In the genomic region with DNA sequence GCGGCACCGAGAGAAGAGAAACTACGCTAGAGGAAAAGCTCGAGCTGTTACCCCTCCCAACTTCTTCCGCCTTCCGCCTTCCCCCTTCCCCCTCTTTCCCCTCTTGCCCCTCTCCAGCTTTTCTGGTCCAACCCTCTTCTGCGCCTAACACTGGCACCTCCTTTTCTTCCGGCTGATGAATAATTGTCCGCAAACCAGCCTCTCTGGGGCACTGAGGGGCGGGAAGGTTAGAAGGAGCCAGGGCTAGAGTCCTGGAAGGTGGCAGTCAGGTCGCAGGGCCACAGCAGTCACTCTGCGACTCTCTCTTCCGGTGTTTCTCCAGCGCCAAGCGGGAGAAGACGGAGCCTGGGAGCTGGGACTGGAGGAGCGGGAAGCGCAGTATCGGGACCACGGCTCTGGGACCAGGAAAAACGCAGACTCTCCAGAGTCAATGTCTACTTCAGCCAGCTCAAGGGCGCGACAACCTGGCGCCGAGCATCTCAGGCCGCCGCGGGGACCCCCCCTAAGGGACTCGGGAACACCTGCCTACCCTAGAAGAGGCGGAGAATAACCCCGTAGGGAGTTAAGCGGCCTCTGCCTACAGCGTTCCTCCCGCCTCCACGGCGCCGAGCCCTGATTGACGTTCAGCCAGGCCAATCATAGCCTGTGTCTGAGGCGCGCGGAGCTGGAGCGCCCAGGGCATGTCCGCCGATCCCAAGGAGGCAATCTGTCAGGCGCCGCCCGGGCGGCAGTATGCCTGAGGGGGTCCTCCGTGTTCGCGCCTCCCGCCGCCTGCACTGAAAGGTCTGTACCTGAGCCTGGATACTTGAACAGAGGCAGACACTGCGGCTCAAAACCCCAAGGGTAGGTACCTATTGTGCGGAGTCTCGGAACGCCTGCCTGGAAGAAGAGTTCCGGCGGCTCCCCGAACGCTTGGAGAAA, we compare ENCODE assay signal across 1 cellular context.
TF ChIP-seq lines count a peak whose summit lies in the region.

No MANE protein-coding gene starts in this region.

TF ChIP-seq in WTC11, 78 proteins besides CTCF, POLR2A, EP300 and RAD21 (continued from another document):
- TF ChIP-seq USF2 (CRISPR knock-in tag; IDR thresholded peaks at IDR 0.05): peak; percentile 42; the same call in 1 of the 2 replicates
- no peak for TF ChIP-seq ELF4 (CRISPR knock-in tag; IDR thresholded peaks at IDR 0.05; ENCODE audit: low read depth)
- peak; percentile 82 for TF ChIP-seq NFYB (CRISPR knock-in tag; conservative IDR thresholded peaks at IDR 0.05; ENCODE audit: low read depth)
- TF ChIP-seq FOXK1 (CRISPR knock-in tag; IDR thresholded peaks at IDR 0.05): no peak
- TF ChIP-seq ETV6 (CRISPR knock-in tag; IDR thresholded peaks at IDR 0.05): peak; percentile 48; the same call in 1 of the 2 replicates
- TF ChIP-seq CREM (CRISPR knock-in tag; IDR thresholded peaks at IDR 0.05): 0 out of 2 replicates have a peak, but pooled peaks have one; percentile 22
- TF ChIP-seq, protein P1, sequence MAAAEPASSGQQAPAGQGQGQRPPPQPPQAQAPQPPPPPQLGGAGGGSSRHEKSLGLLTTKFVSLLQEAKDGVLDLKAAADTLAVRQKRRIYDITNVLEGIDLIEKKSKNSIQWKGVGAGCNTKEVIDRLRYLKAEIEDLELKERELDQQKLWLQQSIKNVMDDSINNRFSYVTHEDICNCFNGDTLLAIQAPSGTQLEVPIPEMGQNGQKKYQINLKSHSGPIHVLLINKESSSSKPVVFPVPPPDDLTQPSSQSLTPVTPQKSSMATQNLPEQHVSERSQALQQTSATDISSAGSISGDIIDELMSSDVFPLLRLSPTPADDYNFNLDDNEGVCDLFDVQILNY (CRISPR knock-in tag; IDR thresholded peaks at IDR 0.05): peak; percentile 86; the same call in 1 of the 2 replicates
- TF ChIP-seq ZBTB21 (CRISPR knock-in tag; IDR thresholded peaks at IDR 0.05; ENCODE audit: borderline replicate concordance): peak; percentile 54; the same call in 1 of the 2 replicates
- no peak for TF ChIP-seq CREB1 (CRISPR knock-in tag; IDR thresholded peaks at IDR 0.05)
- TF ChIP-seq, protein P2, sequence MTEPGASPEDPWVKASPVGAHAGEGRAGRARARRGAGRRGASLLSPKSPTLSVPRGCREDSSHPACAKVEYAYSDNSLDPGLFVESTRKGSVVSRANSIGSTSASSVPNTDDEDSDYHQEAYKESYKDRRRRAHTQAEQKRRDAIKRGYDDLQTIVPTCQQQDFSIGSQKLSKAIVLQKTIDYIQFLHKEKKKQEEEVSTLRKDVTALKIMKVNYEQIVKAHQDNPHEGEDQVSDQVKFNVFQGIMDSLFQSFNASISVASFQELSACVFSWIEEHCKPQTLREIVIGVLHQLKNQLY (CRISPR knock-in tag; IDR thresholded peaks at IDR 0.05): no peak
- TF ChIP-seq ATF2 (CRISPR knock-in tag; IDR thresholded peaks at IDR 0.05; ENCODE audit: borderline replicate concordance, low read depth): no peak
- TF ChIP-seq, protein P3, sequence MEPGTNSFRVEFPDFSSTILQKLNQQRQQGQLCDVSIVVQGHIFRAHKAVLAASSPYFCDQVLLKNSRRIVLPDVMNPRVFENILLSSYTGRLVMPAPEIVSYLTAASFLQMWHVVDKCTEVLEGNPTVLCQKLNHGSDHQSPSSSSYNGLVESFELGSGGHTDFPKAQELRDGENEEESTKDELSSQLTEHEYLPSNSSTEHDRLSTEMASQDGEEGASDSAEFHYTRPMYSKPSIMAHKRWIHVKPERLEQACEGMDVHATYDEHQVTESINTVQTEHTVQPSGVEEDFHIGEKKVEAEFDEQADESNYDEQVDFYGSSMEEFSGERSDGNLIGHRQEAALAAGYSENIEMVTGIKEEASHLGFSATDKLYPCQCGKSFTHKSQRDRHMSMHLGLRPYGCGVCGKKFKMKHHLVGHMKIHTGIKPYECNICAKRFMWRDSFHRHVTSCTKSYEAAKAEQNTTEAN (CRISPR knock-in tag; IDR thresholded peaks at IDR 0.05): no peak
- no peak for TF ChIP-seq ATF3 (CRISPR knock-in tag; conservative IDR thresholded peaks at IDR 0.05)
- TF ChIP-seq HMGXB4 (CRISPR knock-in tag; IDR thresholded peaks at IDR 0.05): no peak
- TF ChIP-seq MXD4 (CRISPR knock-in tag; IDR thresholded peaks at IDR 0.05; ENCODE audit: borderline replicate concordance): no peak
- no peak; the same call in none of the 2 replicates for TF ChIP-seq SP1 (CRISPR knock-in tag; conservative IDR thresholded peaks at IDR 0.05)
- no peak for TF ChIP-seq ZNF121 (CRISPR knock-in tag; IDR thresholded peaks at IDR 0.05)
